Comparison of ENCODE assay signal across 26 cellular contexts in genomic region chr18:42340423-42341009, GRCh38.
"Had no signal": no experiment of that assay in that cellular context is flagged by ENCODE, and none has a peak within 500 bp of the region (broad histone marks: within the 10 kb centered on the region; RNA-seq: fewer than 3 reads in every experiment).

No MANE protein-coding gene starts in this region.

- H3K27ac ChIP-seq: SK-N-MC, VCaP had no signal

- DNase-seq: activated CD4-positive, alpha-beta T cell treated with anti-CD3 and anti-CD28 coated beads for 36 hours; activated CD4-positive, alpha-beta T cell treated with anti-CD3 and anti-CD28 coated beads, Interleukin-2, amount 50 U/mL, for 48 hours; activated CD8-positive, alpha-beta memory T cell treated with anti-CD3 and anti-CD28 coated beads, Interleukin-2, amount 10 ng/mL, durations not matched to agents 7 days and 5 days; activated effector memory CD4-positive, alpha-beta T cell treated with Interleukin-2 at 50 U/mL for 16 hours; activated naive CD4-positive, alpha-beta T cell; activated T-cell treated with anti-CD3 and anti-CD28 coated beads, Interleukin-2, amount 50 U/mL, for 24 hours; aorta; central memory CD4-positive, alpha-beta T cell; NCI-H1105 treated with DMSO at 0.1 percent for 48 hours; NCI-H1436 treated with DMSO at 0.1 percent for 48 hours; NCI-H187; NCI-H2081; NCI-H2227 treated with DMSO at 0.1 percent for 48 hours; NCI-H446 treated with DMSO at 0.1 percent for 48 hours; NCI-H524 treated with DMSO at 0.1 percent for 48 hours; NCI-H774; NK-92 treated with Interleukin-12 subunit alpha and Interleukin-12 subunit beta, amount 100 ng/mL, for 24 hours; OCI-M1; RPMI8226; T-cell; T-helper 2 cell had no signal

- H3K27ac Mint-ChIP-seq: activated CD4-positive, alpha-beta T cell treated with anti-CD3 and anti-CD28 coated beads for 36 hours; activated CD8-positive, alpha-beta memory T cell treated with anti-CD3 and anti-CD28 coated beads, Interleukin-2, amount 10 ng/mL, durations not matched to agents 7 days and 5 days; activated T-cell treated with anti-CD3 and anti-CD28 coated beads, Interleukin-2, amount 50 U/mL, for 24 hours; activated T-helper 1 cell treated with anti-CD3 and anti-CD28 coated beads, Interleukin-12 subunit alpha, Interleukin-12 subunit beta, Interleukin-2, Interleukin-4 antibody, amounts not matched to agents 30 ng/mL and 10 ng/mL and 1 ng/mL, durations not matched to agents 14 hours and 24 hours and 36 hours; T-cell had no signal

- H3K4me3 Mint-ChIP-seq: activated CD4-positive, alpha-beta T cell treated with anti-CD3 and anti-CD28 coated beads for 36 hours; activated CD8-positive, alpha-beta memory T cell treated with anti-CD3 and anti-CD28 coated beads, Interleukin-2, amount 10 ng/mL, durations not matched to agents 7 days and 5 days; activated naive CD4-positive, alpha-beta T cell treated with anti-CD3 and anti-CD28 coated beads, Interleukin-2, amount 50 U/mL, for 24 hours; activated T-cell treated with anti-CD3 and anti-CD28 coated beads, Interleukin-2, amount 50 U/mL, for 24 hours; activated T-helper 1 cell treated with anti-CD3 and anti-CD28 coated beads, Interleukin-12 subunit alpha, Interleukin-12 subunit beta, Interleukin-2, Interleukin-4 antibody, amounts not matched to agents 30 ng/mL and 10 ng/mL and 1 ng/mL, durations not matched to agents 14 hours and 24 hours and 36 hours; T-cell had no signal

- H3K36me3 Mint-ChIP-seq: activated CD8-positive, alpha-beta memory T cell treated with anti-CD3 and anti-CD28 coated beads, Interleukin-2, amount 10 ng/mL, durations not matched to agents 7 days and 5 days; activated naive CD4-positive, alpha-beta T cell treated with anti-CD3 and anti-CD28 coated beads, Interleukin-2, amount 50 U/mL, for 24 hours; T-cell had no signal

- H3K9me3 Mint-ChIP-seq: activated T-helper 1 cell treated with anti-CD3 and anti-CD28 coated beads, Interleukin-12 subunit alpha, Interleukin-12 subunit beta, Interleukin-2, Interleukin-4 antibody, amounts not matched to agents 30 ng/mL and 10 ng/mL and 1 ng/mL, durations not matched to agents 14 hours and 24 hours and 36 hours had no signal

- H3K27me3 Mint-ChIP-seq: activated CD8-positive, alpha-beta memory T cell treated with anti-CD3 and anti-CD28 coated beads, Interleukin-2, amount 10 ng/mL, durations not matched to agents 7 days and 5 days; activated naive CD4-positive, alpha-beta T cell treated with anti-CD3 and anti-CD28 coated beads, Interleukin-2, amount 50 U/mL, for 24 hours; activated T-cell treated with anti-CD3 and anti-CD28 coated beads, Interleukin-2, amount 50 U/mL, for 24 hours; T-cell had no signal

- H3K4me1 Mint-ChIP-seq: activated CD4-positive, alpha-beta T cell treated with anti-CD3 and anti-CD28 coated beads for 36 hours; activated CD8-positive, alpha-beta memory T cell treated with anti-CD3 and anti-CD28 coated beads, Interleukin-2, amount 10 ng/mL, durations not matched to agents 7 days and 5 days; activated naive CD4-positive, alpha-beta T cell treated with anti-CD3 and anti-CD28 coated beads, Interleukin-2, amount 50 U/mL, for 24 hours; T-cell had no signal

- FAIRE-seq: bronchial epithelial cell had no signal

- H3K4me3 ChIP-seq: SK-N-MC had no signal
